In the genomic region with DNA sequence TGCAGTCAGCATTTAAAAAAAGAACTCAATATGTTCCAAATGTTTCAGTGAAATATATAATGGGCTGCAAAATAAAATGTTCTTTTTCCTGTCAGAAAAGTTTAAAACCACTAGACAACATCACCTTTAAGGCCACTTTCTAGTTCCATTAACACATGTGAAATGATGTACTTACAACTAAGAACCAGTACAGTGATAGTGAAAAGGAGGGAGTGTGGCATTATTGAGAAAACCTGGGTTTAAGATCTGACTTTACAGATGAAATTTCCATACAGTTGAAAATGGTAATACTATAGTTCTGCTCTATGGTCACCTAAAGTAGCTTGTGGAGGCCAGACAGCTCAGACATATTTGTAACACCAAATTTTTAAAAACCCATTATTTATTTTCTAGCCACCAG, we compare ENCODE assay signal across 16 cellular contexts. TPM values are rescaled to one million over a fixed set of nuclear protein-coding genes. Genes with fewer than 3 reads are reported as not detected.
DNase-seq lines count a peak whose midpoint lies in the region; FAIRE-seq and TF ChIP-seq lines count a peak whose summit lies in the region.
"Had no signal": no experiment of that assay in that cellular context is flagged by ENCODE, and none has a peak within 500 bp of the region (broad histone marks: within the 10 kb centered on the region; RNA-seq: fewer than 3 reads in every experiment).

No MANE protein-coding gene starts in this region.

- no peak overlapping the region for H2AFZ ChIP-seq in neural progenitor cell (replicated peaks)
- H2AFZ ChIP-seq: PC-9 had no signal

- no peak for TF ChIP-seq CTCF in neural progenitor cell (IDR thresholded peaks at IDR 0.05)

- no peak overlapping the region for H3K4me3 ChIP-seq in neural progenitor cell
- H3K4me3 ChIP-seq: BLaER1 treated with 17β-estradiol and CSF1 and Interleukin-3, amounts not matched to agents 10 nM and 100 nM; PC-9 had no signal

- no peak for TF ChIP-seq POLR2A in GM12891 (IDR thresholded peaks at IDR 0.05; ENCODE audit: low read depth, low read length)

- peak overlapping the region; percentile 10 for H3K4me2 ChIP-seq in neural progenitor cell
- H3K4me2 ChIP-seq: PC-9 had no signal

- H3K27ac ChIP-seq in neural progenitor cell: no peak overlapping the region
- H3K27ac ChIP-seq: BLaER1 treated with 17β-estradiol and CSF1 and Interleukin-3, amounts not matched to agents 10 nM and 100 nM; PC-9 had no signal

- FAIRE-seq in GM12891 (lab: Jason Lieb, UNC): peak; percentile 35
- FAIRE-seq: GM18507, HTR-8/SVneo had no signal

- H3K36me3 Mint-ChIP-seq in activated CD4-positive, alpha-beta memory T cell treated with anti-CD3 and anti-CD28 coated beads for 36 hours: peaks cover 21% of the 10 kb centered on the region
- peaks cover 46% of the 10 kb centered on the region for H3K36me3 Mint-ChIP-seq in activated CD4-positive, alpha-beta memory T cell treated with anti-CD3 and anti-CD28 coated beads, Interleukin-2, amount 10 ng/mL, durations not matched to agents 7 days and 5 days (ENCODE audit: low read depth)
- peaks cover 35% of the 10 kb centered on the region for H3K36me3 Mint-ChIP-seq in activated T-helper 1 cell treated with anti-CD3 and anti-CD28 coated beads, Interleukin-12 subunit alpha, Interleukin-12 subunit beta, Interleukin-2, Interleukin-4 antibody, amounts not matched to agents 30 ng/mL and 10 ng/mL and 1 ng/mL, durations not matched to agents 14 hours and 24 hours and 36 hours (ENCODE audit: low read depth)
- H3K36me3 Mint-ChIP-seq in neural progenitor cell: peaks cover 73% of the 10 kb centered on the region

- no peaks in the 10 kb centered on the region for H3F3A ChIP-seq in neural progenitor cell (ENCODE audit: low read depth)

- no peak overlapping the region for H3K4me3 Mint-ChIP-seq in activated CD4-positive, alpha-beta memory T cell treated with anti-CD3 and anti-CD28 coated beads for 36 hours
- no peak overlapping the region for H3K4me3 Mint-ChIP-seq in activated CD4-positive, alpha-beta memory T cell treated with anti-CD3 and anti-CD28 coated beads, Interleukin-2, amount 10 ng/mL, durations not matched to agents 7 days and 5 days
- H3K4me3 Mint-ChIP-seq in activated T-helper 1 cell treated with anti-CD3 and anti-CD28 coated beads, Interleukin-12 subunit alpha, Interleukin-12 subunit beta, Interleukin-2, Interleukin-4 antibody, amounts not matched to agents 30 ng/mL and 10 ng/mL and 1 ng/mL, durations not matched to agents 14 hours and 24 hours and 36 hours: no peak overlapping the region
- no peak overlapping the region for H3K4me3 Mint-ChIP-seq in neural progenitor cell

- DNase-seq in activated CD4-positive, alpha-beta memory T cell treated with anti-CD3 and anti-CD28 coated beads for 36 hours: no peak
- DNase-seq in activated CD4-positive, alpha-beta memory T cell treated with anti-CD3 and anti-CD28 coated beads, Interleukin-2, amount 10 ng/mL, durations not matched to agents 7 days and 5 days: no peak
- DNase-seq in GM12891 (ENCODE audit: insufficient read length, low spot score): no peak
- no peak for DNase-seq in activated T-helper 1 cell treated with anti-CD3 and anti-CD28 coated beads, Interleukin-12 subunit alpha, Interleukin-12 subunit beta, Interleukin-2, Interleukin-4 antibody, amounts not matched to agents 30 ng/mL and 10 ng/mL and 1 ng/mL, durations not matched to agents 14 hours and 24 hours and 36 hours (ENCODE audit: low spot score)
- no peak for DNase-seq in neural progenitor cell (ENCODE audit: low spot score)
- DNase-seq in NCI-H748 treated with DMSO at 0.1 percent for 48 hours (lab: John Stamatoyannopoulos, UW): no peak
- DNase-seq in stimulated activated CD4-positive, alpha-beta T cell treated with anti-CD3 and anti-CD28 coated beads, Interleukin-4, amount 100 ng/mL, for 24 hours: no peak
- no peak for DNase-seq in NOMO-1 treated with DMSO at 0.1 percent for 48 hours (lab: John Stamatoyannopoulos, UW; ENCODE audit: unreplicated experiment)
- DNase-seq: COR-L47, NCI-H146, NCI-H2227 treated with DMSO at 0.1 percent for 48 hours, NCI-H526, PC-9 had no signal

- H3K4me1 ChIP-seq in neural progenitor cell: peaks cover 11% of the 10 kb centered on the region

- H3K9me3 ChIP-seq in neural progenitor cell (ENCODE audit: low read depth): no peaks in the 10 kb centered on the region
- H3K9me3 ChIP-seq: BLaER1 treated with 17β-estradiol and CSF1 and Interleukin-3, amounts not matched to agents 10 nM and 100 nM had no signal

- H3K27ac Mint-ChIP-seq in activated CD4-positive, alpha-beta memory T cell treated with anti-CD3 and anti-CD28 coated beads for 36 hours: peak overlapping the region; percentile 32
- no peak overlapping the region for H3K27ac Mint-ChIP-seq in activated CD4-positive, alpha-beta memory T cell treated with anti-CD3 and anti-CD28 coated beads, Interleukin-2, amount 10 ng/mL, durations not matched to agents 7 days and 5 days
- peak overlapping the region; percentile 72 for H3K27ac Mint-ChIP-seq in activated T-helper 1 cell treated with anti-CD3 and anti-CD28 coated beads, Interleukin-12 subunit alpha, Interleukin-12 subunit beta, Interleukin-2, Interleukin-4 antibody, amounts not matched to agents 30 ng/mL and 10 ng/mL and 1 ng/mL, durations not matched to agents 14 hours and 24 hours and 36 hours
- H3K27ac Mint-ChIP-seq in neural progenitor cell: no peak overlapping the region

- peaks cover 70% of the 10 kb centered on the region for H3K4me1 Mint-ChIP-seq in activated CD4-positive, alpha-beta memory T cell treated with anti-CD3 and anti-CD28 coated beads for 36 hours (ENCODE audit: low read depth)
- peaks cover 46% of the 10 kb centered on the region for H3K4me1 Mint-ChIP-seq in activated CD4-positive, alpha-beta memory T cell treated with anti-CD3 and anti-CD28 coated beads, Interleukin-2, amount 10 ng/mL, durations not matched to agents 7 days and 5 days
- peaks cover 49% of the 10 kb centered on the region for H3K4me1 Mint-ChIP-seq in activated T-helper 1 cell treated with anti-CD3 and anti-CD28 coated beads, Interleukin-12 subunit alpha, Interleukin-12 subunit beta, Interleukin-2, Interleukin-4 antibody, amounts not matched to agents 30 ng/mL and 10 ng/mL and 1 ng/mL, durations not matched to agents 14 hours and 24 hours and 36 hours (ENCODE audit: low read depth)
- no peaks in the 10 kb centered on the region for H3K4me1 Mint-ChIP-seq in neural progenitor cell

- peaks cover 100% of the 10 kb centered on the region for H3K79me2 ChIP-seq in neural progenitor cell (ENCODE audit: low read depth)

- peaks cover 88% of the 10 kb centered on the region for H4K20me1 ChIP-seq in neural progenitor cell (ENCODE audit: low read depth)

- no peak overlapping the region for H3K9ac ChIP-seq in neural progenitor cell
- H3K9ac ChIP-seq: BLaER1 treated with 17β-estradiol and CSF1 and Interleukin-3, amounts not matched to agents 10 nM and 100 nM had no signal

- no peaks in the 10 kb centered on the region for H3K36me3 ChIP-seq in neural progenitor cell

- no peaks in the 10 kb centered on the region for H3K9me3 Mint-ChIP-seq in activated CD4-positive, alpha-beta memory T cell treated with anti-CD3 and anti-CD28 coated beads for 36 hours
- H3K9me3 Mint-ChIP-seq in activated CD4-positive, alpha-beta memory T cell treated with anti-CD3 and anti-CD28 coated beads, Interleukin-2, amount 10 ng/mL, durations not matched to agents 7 days and 5 days: no peaks in the 10 kb centered on the region
- no peaks in the 10 kb centered on the region for H3K9me3 Mint-ChIP-seq in activated T-helper 1 cell treated with anti-CD3 and anti-CD28 coated beads, Interleukin-12 subunit alpha, Interleukin-12 subunit beta, Interleukin-2, Interleukin-4 antibody, amounts not matched to agents 30 ng/mL and 10 ng/mL and 1 ng/mL, durations not matched to agents 14 hours and 24 hours and 36 hours
- H3K9me3 Mint-ChIP-seq in neural progenitor cell: peaks cover 47% of the 10 kb centered on the region

- CTCF ChIA-PET in activated CD4-positive, alpha-beta memory T cell treated with anti-CD3 and anti-CD28 coated beads for 36 hours (lab: Charles Lee): interaction anchor here (1.1 kb wide), 1 partner anchor 11 kb away, joined by 3 read pairs; no protein-coding TSS in a partner anchor
- CTCF ChIA-PET in activated CD4-positive, alpha-beta memory T cell treated with anti-CD3 and anti-CD28 coated beads, Interleukin-2, amount 10 ng/mL, durations not matched to agents 7 days and 5 days (lab: Charles Lee): interaction anchor here (1.3 kb wide), 1 partner anchor 31 kb away, joined by 3 read pairs; no protein-coding TSS in a partner anchor

- intact Hi-C loops in activated CD4-positive, alpha-beta memory T cell treated with anti-CD3 and anti-CD28 coated beads for 36 hours (cut with micrococcal nuclease): loop anchor here (1.0 kb wide), 1 partner anchor 12 kb away; no protein-coding TSS in a partner anchor
- intact Hi-C loops in activated T-helper 1 cell treated with anti-CD3 and anti-CD28 coated beads, Interleukin-12 subunit alpha, Interleukin-12 subunit beta, Interleukin-2, Interleukin-4 antibody, amounts not matched to agents 30 ng/mL and 10 ng/mL and 1 ng/mL, durations not matched to agents 14 hours and 24 hours and 36 hours (cut with micrococcal nuclease): loop anchor here (1.0 kb wide), 2 partner anchors 9 to 12 kb away; no protein-coding TSS in a partner anchor

- no peaks in the 10 kb centered on the region for H3K27me3 Mint-ChIP-seq in activated CD4-positive, alpha-beta memory T cell treated with anti-CD3 and anti-CD28 coated beads for 36 hours
- H3K27me3 Mint-ChIP-seq in activated CD4-positive, alpha-beta memory T cell treated with anti-CD3 and anti-CD28 coated beads, Interleukin-2, amount 10 ng/mL, durations not matched to agents 7 days and 5 days: no peaks in the 10 kb centered on the region
- H3K27me3 Mint-ChIP-seq in activated T-helper 1 cell treated with anti-CD3 and anti-CD28 coated beads, Interleukin-12 subunit alpha, Interleukin-12 subunit beta, Interleukin-2, Interleukin-4 antibody, amounts not matched to agents 30 ng/mL and 10 ng/mL and 1 ng/mL, durations not matched to agents 14 hours and 24 hours and 36 hours (ENCODE audit: insufficient read depth): no peaks in the 10 kb centered on the region
- no peaks in the 10 kb centered on the region for H3K27me3 Mint-ChIP-seq in neural progenitor cell (ENCODE audit: insufficient read depth, low read depth)

- no peaks in the 10 kb centered on the region for H3K27me3 ChIP-seq in neural progenitor cell
- H3K27me3 ChIP-seq: BLaER1 treated with 17β-estradiol and CSF1 and Interleukin-3, amounts not matched to agents 10 nM and 100 nM had no signal

- POLR2A ChIA-PET in activated CD4-positive, alpha-beta memory T cell treated with anti-CD3 and anti-CD28 coated beads for 36 hours (lab: Charles Lee): interaction anchor here (0.7 to 3.7 kb wide), 5 partner anchors 9 to 12 kb away, joined by 3 to 13 read pairs (median 3); no protein-coding TSS in a partner anchor
- POLR2A ChIA-PET in activated CD4-positive, alpha-beta memory T cell treated with anti-CD3 and anti-CD28 coated beads, Interleukin-2, amount 10 ng/mL, durations not matched to agents 7 days and 5 days (lab: Charles Lee): interaction anchor here (1.5 to 8.2 kb wide), 3 partner anchors 11 to 14 kb away, joined by 4 to 64 read pairs (median 10); partner anchors contain the start of gene MEX3C

RNA-seq across cellular contexts. Expression of gene MEX3C, which starts 14.7 kb away (rescaled TPM):
- 10 to 100 TPM; 56.6 to 61.5 TPM for total RNA-seq in activated CD4-positive, alpha-beta memory T cell treated with anti-CD3 and anti-CD28 coated beads for 36 hours
- total RNA-seq in activated CD4-positive, alpha-beta memory T cell treated with anti-CD3 and anti-CD28 coated beads, Interleukin-2, amount 10 ng/mL, durations not matched to agents 7 days and 5 days: 10 to 100 TPM; 55.4 to 62.6 TPM
- 12.0 TPM for polyA plus RNA-seq in GM12891 (2012; ENCODE audit: low read depth, missing spikeins)
- total RNA-seq in activated T-helper 1 cell treated with anti-CD3 and anti-CD28 coated beads, Interleukin-12 subunit alpha, Interleukin-12 subunit beta, Interleukin-2, Interleukin-4 antibody, amounts not matched to agents 30 ng/mL and 10 ng/mL and 1 ng/mL, durations not matched to agents 14 hours and 24 hours and 36 hours: 67.6 and 68.0 TPM in 2 replicates
- total RNA-seq in neural progenitor cell (ENCODE audit: low replicate concordance): 67.5 and 94.7 TPM in 2 replicates

Comparison
In these comparisons a context has a peak if more than half of its experiments do, and no peak if none do; other contexts are left out.
1. H3K27ac Mint-ChIP-seq: peak in activated CD4-positive, alpha-beta memory T cell treated with anti-CD3 and anti-CD28 coated beads for 36 hours (single experiment) and activated T-helper 1 cell treated with anti-CD3 and anti-CD28 coated beads, Interleukin-12 subunit alpha, Interleukin-12 subunit beta, Interleukin-2, Interleukin-4 antibody, amounts not matched to agents 30 ng/mL and 10 ng/mL and 1 ng/mL, durations not matched to agents 14 hours and 24 hours and 36 hours (single experiment); none in activated CD4-positive, alpha-beta memory T cell treated with anti-CD3 and anti-CD28 coated beads, Interleukin-2, amount 10 ng/mL, durations not matched to agents 7 days and 5 days (single experiment) and neural progenitor cell (single experiment).